ENCODE assay signal across 9 cellular contexts in genomic region chr1:112905420-112906154, GRCh38. TPM values are rescaled to one million over a fixed set of nuclear protein-coding genes. Genes with fewer than 3 reads are reported as not detected.
DNase-seq lines count a peak whose midpoint lies in the region; ATAC-seq and TF ChIP-seq lines count a peak whose summit lies in the region.
"Had no signal": no experiment of that assay in that cellular context is flagged by ENCODE, and none has a peak within 500 bp of the region (broad histone marks: within the 10 kb centered on the region; RNA-seq: fewer than 3 reads in every experiment).

No MANE protein-coding gene starts in this region.

- no peaks in the 10 kb centered on the region for H3K36me3 ChIP-seq in lower lobe of right lung

- H3K9me3 Mint-ChIP-seq in stimulated activated naive CD8-positive, alpha-beta T cell treated with anti-CD3 and anti-CD28 coated beads, Interleukin-15, Interleukin-2, amounts not matched to agents 100 ng/mL and 50 ng/mL, for 24 hours, result no peaks in the 10 kb centered on the region
- H3K9me3 Mint-ChIP-seq: CD4-positive, CD25-positive, alpha-beta regulatory T cell had no signal

- H3K9me3 ChIP-seq in lower lobe of right lung, result no peaks in the 10 kb centered on the region

- no peak for ATAC-seq in stimulated activated naive CD8-positive, alpha-beta T cell treated with anti-CD3 and anti-CD28 coated beads, Interleukin-15, Interleukin-2, amounts not matched to agents 100 U/mL and 50 U/mL, for 24 hours
- ATAC-seq in lower lobe of right lung, result peak; percentile 31 to 62
- ATAC-seq in HG03097 (IDR thresholded peaks at IDR 0.05; ENCODE audit: low FRiP score, unreplicated experiment), result no peak
- no peak for ATAC-seq in GM18870 (IDR thresholded peaks at IDR 0.05; ENCODE audit: unreplicated experiment)

- H3K4me1 ChIP-seq in lower lobe of right lung, result peaks cover 21% of the 10 kb centered on the region

- TF ChIP-seq CTCF in choroid plexus epithelial cell (conservative IDR thresholded peaks at IDR 0.05; ENCODE audit: low read depth, low read length) (no peak), lower lobe of right lung (IDR thresholded peaks at IDR 0.05) (no peak)

- H3K27ac ChIP-seq in lower lobe of right lung, result no peak overlapping the region

- H3K27me3 Mint-ChIP-seq in stimulated activated naive CD8-positive, alpha-beta T cell treated with anti-CD3 and anti-CD28 coated beads, Interleukin-15, Interleukin-2, amounts not matched to agents 100 ng/mL and 50 ng/mL, for 24 hours, result no peaks in the 10 kb centered on the region
- H3K27me3 Mint-ChIP-seq: CD4-positive, CD25-positive, alpha-beta regulatory T cell had no signal

- no peak overlapping the region for H3K4me3 ChIP-seq in choroid plexus epithelial cell (ENCODE audit: low read depth, low read length)
- H3K4me3 ChIP-seq in lower lobe of right lung, result no peak overlapping the region

- H3K4me3 Mint-ChIP-seq in stimulated activated naive CD8-positive, alpha-beta T cell treated with anti-CD3 and anti-CD28 coated beads, Interleukin-15, Interleukin-2, amounts not matched to agents 100 ng/mL and 50 ng/mL, for 24 hours, result no peak overlapping the region

- intact Hi-C loops in lower lobe of right lung (cut with DNase I), result no loop called here

- peak overlapping the region; percentile 82 for H3K27ac Mint-ChIP-seq in stimulated activated naive CD8-positive, alpha-beta T cell treated with anti-CD3 and anti-CD28 coated beads, Interleukin-15, Interleukin-2, amounts not matched to agents 100 ng/mL and 50 ng/mL, for 24 hours

- no peak for DNase-seq in stimulated activated naive CD8-positive, alpha-beta T cell treated with anti-CD3 and anti-CD28 coated beads, Interleukin-15, Interleukin-2, amounts not matched to agents 100 U/mL and 50 U/mL, for 24 hours
- DNase-seq in choroid plexus epithelial cell (ENCODE audit: low read depth) (peak; percentile 25), lower lobe of right lung (no peak), DMS 273 treated with DMSO at 0.1 percent for 48 hours (lab: John Stamatoyannopoulos, UW) (no peak), OCI-M2 (lab: John Stamatoyannopoulos, UW; ENCODE audit: unreplicated experiment) (no peak)
- DNase-seq: CD4-positive, CD25-positive, alpha-beta regulatory T cell had no signal

- H3K36me3 Mint-ChIP-seq in stimulated activated naive CD8-positive, alpha-beta T cell treated with anti-CD3 and anti-CD28 coated beads, Interleukin-15, Interleukin-2, amounts not matched to agents 100 ng/mL and 50 ng/mL, for 24 hours (ENCODE audit: low read depth), result peaks cover 5% of the 10 kb centered on the region
- H3K36me3 Mint-ChIP-seq: CD4-positive, CD25-positive, alpha-beta regulatory T cell had no signal

- H3K27me3 ChIP-seq in lower lobe of right lung (ENCODE audit: low read depth), result no peaks in the 10 kb centered on the region

- H3K4me1 Mint-ChIP-seq in stimulated activated naive CD8-positive, alpha-beta T cell treated with anti-CD3 and anti-CD28 coated beads, Interleukin-15, Interleukin-2, amounts not matched to agents 100 ng/mL and 50 ng/mL, for 24 hours (ENCODE audit: low read depth), result peaks cover 37% of the 10 kb centered on the region

RNA-seq across cellular contexts. Expression of gene SLC16A1, which starts 50.4 kb away (rescaled TPM):
- 9.8 TPM for total RNA-seq in lower lobe of right lung

Comparison
In these comparisons a context has a peak if more than half of its experiments do, and no peak if none do; other contexts are left out.
1. ATAC-seq: peak in lower lobe of right lung (2 of 2); none in stimulated activated naive CD8-positive, alpha-beta T cell treated with anti-CD3 and anti-CD28 coated beads, Interleukin-15, Interleukin-2, amounts not matched to agents 100 U/mL and 50 U/mL, for 24 hours (single experiment), HG03097 (single experiment) and GM18870 (single experiment).